ENCODE assay signal across 11 cellular contexts in genomic region chr5:115962239-115962564, GRCh38. TPM values are rescaled to one million over a fixed set of nuclear protein-coding genes. Genes with fewer than 3 reads are reported as not detected.
A peak's percentile ranks its signal among the peaks of the same experiment; 100 is the strongest.
DNase-seq lines count a peak whose midpoint lies in the region; ATAC-seq and TF ChIP-seq lines count a peak whose summit lies in the region.
"Had no signal": no experiment of that assay in that cellular context is flagged by ENCODE, and none has a peak within 500 bp of the region (broad histone marks: within the 10 kb centered on the region; RNA-seq: fewer than 3 reads in every experiment).

A gene with protein sequence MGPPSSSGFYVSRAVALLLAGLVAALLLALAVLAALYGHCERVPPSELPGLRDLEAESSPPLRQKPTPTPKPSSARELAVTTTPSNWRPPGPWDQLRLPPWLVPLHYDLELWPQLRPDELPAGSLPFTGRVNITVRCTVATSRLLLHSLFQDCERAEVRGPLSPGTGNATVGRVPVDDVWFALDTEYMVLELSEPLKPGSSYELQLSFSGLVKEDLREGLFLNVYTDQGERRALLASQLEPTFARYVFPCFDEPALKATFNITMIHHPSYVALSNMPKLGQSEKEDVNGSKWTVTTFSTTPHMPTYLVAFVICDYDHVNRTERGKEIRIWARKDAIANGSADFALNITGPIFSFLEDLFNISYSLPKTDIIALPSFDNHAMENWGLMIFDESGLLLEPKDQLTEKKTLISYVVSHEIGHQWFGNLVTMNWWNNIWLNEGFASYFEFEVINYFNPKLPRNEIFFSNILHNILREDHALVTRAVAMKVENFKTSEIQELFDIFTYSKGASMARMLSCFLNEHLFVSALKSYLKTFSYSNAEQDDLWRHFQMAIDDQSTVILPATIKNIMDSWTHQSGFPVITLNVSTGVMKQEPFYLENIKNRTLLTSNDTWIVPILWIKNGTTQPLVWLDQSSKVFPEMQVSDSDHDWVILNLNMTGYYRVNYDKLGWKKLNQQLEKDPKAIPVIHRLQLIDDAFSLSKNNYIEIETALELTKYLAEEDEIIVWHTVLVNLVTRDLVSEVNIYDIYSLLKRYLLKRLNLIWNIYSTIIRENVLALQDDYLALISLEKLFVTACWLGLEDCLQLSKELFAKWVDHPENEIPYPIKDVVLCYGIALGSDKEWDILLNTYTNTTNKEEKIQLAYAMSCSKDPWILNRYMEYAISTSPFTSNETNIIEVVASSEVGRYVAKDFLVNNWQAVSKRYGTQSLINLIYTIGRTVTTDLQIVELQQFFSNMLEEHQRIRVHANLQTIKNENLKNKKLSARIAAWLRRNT (plus strand): TSS chr5:115962475. CDS start chr5:115962618, 143 bp downstream.

- H3K27me3 ChIP-seq in mesenchymal stem cell (ENCODE audit: control insufficient read depth in 1 of 2, insufficient read depth in 1 of 2, low read length in 2 of 2) = peaks cover 0 to 21% of the 10 kb centered on the region in 2 experiments
- peaks cover 17% of the 10 kb centered on the region for H3K27me3 ChIP-seq in thyroid gland

- H3K4me1 Mint-ChIP-seq in activated CD8-positive, alpha-beta T cell treated with anti-CD3 and anti-CD28 coated beads, Interleukin-2, amount 10 ng/mL, durations not matched to agents 7 days and 5 days (ENCODE audit: low read depth) = peaks cover 8% of the 10 kb centered on the region
- peaks cover 7% of the 10 kb centered on the region for H3K4me1 Mint-ChIP-seq in activated CD8-positive, alpha-beta T cell treated with anti-CD3 and anti-CD28 coated beads for 36 hours (ENCODE audit: low read depth)

- H3K27ac ChIP-seq in coronary artery = peak within 1 kb of the TSS in 1 of 2 donors; percentile 64
- H3K27ac ChIP-seq in mesenchymal stem cell (ENCODE audit: low read length, poor library complexity, severe bottlenecking) = no peak within 1 kb of the TSS
- no peak within 1 kb of the TSS for H3K27ac ChIP-seq in thyroid gland

- TF ChIP-seq CTCF in activated CD8-positive, alpha-beta T cell treated with anti-CD3 and anti-CD28 coated beads for 36 hours (IDR thresholded peaks at IDR 0.05) = no peak
- TF ChIP-seq CTCF in coronary artery (IDR thresholded peaks at IDR 0.05) (no peak), thyroid gland (IDR thresholded peaks at IDR 0.05) (no peak)

- no peak within 1 kb of the TSS for H2AK5ac ChIP-seq in mesenchymal stem cell (ENCODE audit: low read length, severe bottlenecking)

- H3K4me3 Mint-ChIP-seq in activated CD8-positive, alpha-beta T cell treated with anti-CD3 and anti-CD28 coated beads, Interleukin-2, amount 10 ng/mL, durations not matched to agents 7 days and 5 days = peak within 1 kb of the TSS; percentile 15
- no peak within 1 kb of the TSS for H3K4me3 Mint-ChIP-seq in activated CD8-positive, alpha-beta T cell treated with anti-CD3 and anti-CD28 coated beads for 36 hours
- H3K4me3 Mint-ChIP-seq: activated CD4-positive, alpha-beta memory T cell treated with anti-CD3 and anti-CD28 coated beads for 36 hours had no signal

- H3K4me1 ChIP-seq in mesenchymal stem cell (ENCODE audit: control insufficient read depth, insufficient read depth, low read depth, low read length) (peaks cover 14% of the 10 kb centered on the region), thyroid gland (peaks cover 9 to 19% of the 10 kb centered on the region in 2 donors)

- H3K4me3 ChIP-seq in coronary artery (peak within 1 kb of the TSS; percentile 67), mesenchymal stem cell (ENCODE audit: insufficient read depth in 1 of 2, low read depth in 1 of 2, low read length in 2 of 2) (peak within 1 kb of the TSS; percentile 30 to 55), thyroid gland (replicated peaks in 1 of 3) (peak within 1 kb of the TSS in 2 of 3 donors; percentile 1 to 16)

- no peak within 1 kb of the TSS for H3K14ac ChIP-seq in mesenchymal stem cell (ENCODE audit: low read length in 2 of 2)

- peak within 1 kb of the TSS; percentile 5 for H2AFZ ChIP-seq in mesenchymal stem cell (ENCODE audit: low read depth, low read length)

- H2BK12ac ChIP-seq in mesenchymal stem cell (ENCODE audit: low read length in 2 of 2) = no peak within 1 kb of the TSS

- ATAC-seq in activated CD8-positive, alpha-beta T cell treated with anti-CD3 and anti-CD28 coated beads, Interleukin-2, amount 10 ng/mL, durations not matched to agents 7 days and 5 days = no peak
- ATAC-seq in activated CD8-positive, alpha-beta T cell treated with anti-CD3 and anti-CD28 coated beads for 36 hours = no peak

- no peak within 1 kb of the TSS for H2BK120ac ChIP-seq in mesenchymal stem cell (ENCODE audit: low read depth, low read length)

- H3K9me3 ChIP-seq in mesenchymal stem cell (ENCODE audit: control insufficient read depth, low read length) (no peaks in the 10 kb centered on the region), thyroid gland (no peaks in the 10 kb centered on the region)

- H2BK5ac ChIP-seq in mesenchymal stem cell (ENCODE audit: low read depth, low read length, poor library complexity, severe bottlenecking) = no peak within 1 kb of the TSS

- H3K4me2 ChIP-seq in mesenchymal stem cell (ENCODE audit: low read length, poor library complexity, severe bottlenecking) = peak within 1 kb of the TSS; percentile 59

- DNase-seq in activated CD8-positive, alpha-beta T cell treated with anti-CD3 and anti-CD28 coated beads, Interleukin-2, amount 10 ng/mL, durations not matched to agents 7 days and 5 days = no peak
- DNase-seq in activated CD8-positive, alpha-beta T cell treated with anti-CD3 and anti-CD28 coated beads for 36 hours = no peak
- DNase-seq in coronary artery (ENCODE audit: low spot score) (no peak), mesenchymal stem cell (no peak), thyroid gland (no peak), SW 1271 (lab: John Stamatoyannopoulos, UW) (no peak), HuH-7 (ENCODE audit: low spot score) (no peak), kidney glomerular epithelial cell (lab: John Stamatoyannopoulos, UW) (no peak)
- DNase-seq: 8988T, HCEC 1CT had no signal

- no peak within 1 kb of the TSS for H4K8ac ChIP-seq in mesenchymal stem cell (ENCODE audit: low read length)

- no peak for TF ChIP-seq POLR2A in thyroid gland (IDR thresholded peaks at IDR 0.05)

- peak within 1 kb of the TSS; percentile 67 for H3K9ac ChIP-seq in mesenchymal stem cell (ENCODE audit: low read length)

- H3K36me3 ChIP-seq in mesenchymal stem cell (ENCODE audit: control insufficient read depth in 1 of 2, insufficient read depth in 2 of 2, low read depth in 1 of 2, low read length in 2 of 2) (no peaks in the 10 kb centered on the region), thyroid gland (no peaks in the 10 kb centered on the region)

- no peak within 1 kb of the TSS for H3K27ac Mint-ChIP-seq in activated CD8-positive, alpha-beta T cell treated with anti-CD3 and anti-CD28 coated beads, Interleukin-2, amount 10 ng/mL, durations not matched to agents 7 days and 5 days
- H3K27ac Mint-ChIP-seq in activated CD8-positive, alpha-beta T cell treated with anti-CD3 and anti-CD28 coated beads for 36 hours = no peak within 1 kb of the TSS
- H3K27ac Mint-ChIP-seq: activated CD4-positive, alpha-beta memory T cell treated with anti-CD3 and anti-CD28 coated beads for 36 hours had no signal

- H3K36me3 Mint-ChIP-seq in activated CD8-positive, alpha-beta T cell treated with anti-CD3 and anti-CD28 coated beads, Interleukin-2, amount 10 ng/mL, durations not matched to agents 7 days and 5 days (ENCODE audit: low read depth) = no peaks in the 10 kb centered on the region
- H3K36me3 Mint-ChIP-seq in activated CD8-positive, alpha-beta T cell treated with anti-CD3 and anti-CD28 coated beads for 36 hours (ENCODE audit: low read depth) = no peaks in the 10 kb centered on the region
- H3K36me3 Mint-ChIP-seq: activated CD4-positive, alpha-beta memory T cell treated with anti-CD3 and anti-CD28 coated beads for 36 hours had no signal

- H3K23ac ChIP-seq in mesenchymal stem cell (ENCODE audit: low read length in 2 of 2) = peak within 1 kb of the TSS in 1 of 2 experiments; percentile 57

- H3K79me1 ChIP-seq in mesenchymal stem cell (replicated peaks; ENCODE audit: low read length, poor library complexity, severe bottlenecking) = no peaks in the 10 kb centered on the region

- no peak within 1 kb of the TSS for H3K18ac ChIP-seq in mesenchymal stem cell (ENCODE audit: low read depth in 1 of 2, low read length in 2 of 2)

- POLR2A ChIA-PET in activated CD8-positive, alpha-beta T cell treated with anti-CD3 and anti-CD28 coated beads, Interleukin-2, amount 10 ng/mL, durations not matched to agents 7 days and 5 days (lab: Charles Lee) = no interaction called here
- POLR2A ChIA-PET in activated CD8-positive, alpha-beta T cell treated with anti-CD3 and anti-CD28 coated beads for 36 hours (lab: Charles Lee) = interaction anchor here (0.9 kb wide), 1 partner anchor 15 kb away, joined by 3 read pairs; no protein-coding TSS in a partner anchor

- H2BK15ac ChIP-seq in mesenchymal stem cell (ENCODE audit: low read depth, poor library complexity, severe bottlenecking) = no peak within 1 kb of the TSS

- H3K9me3 Mint-ChIP-seq in activated CD8-positive, alpha-beta T cell treated with anti-CD3 and anti-CD28 coated beads, Interleukin-2, amount 10 ng/mL, durations not matched to agents 7 days and 5 days (ENCODE audit: insufficient read depth) = no peaks in the 10 kb centered on the region
- no peaks in the 10 kb centered on the region for H3K9me3 Mint-ChIP-seq in activated CD8-positive, alpha-beta T cell treated with anti-CD3 and anti-CD28 coated beads for 36 hours
- H3K9me3 Mint-ChIP-seq: activated CD4-positive, alpha-beta memory T cell treated with anti-CD3 and anti-CD28 coated beads for 36 hours had no signal

- peaks cover 51% of the 10 kb centered on the region for H3K27me3 Mint-ChIP-seq in activated CD8-positive, alpha-beta T cell treated with anti-CD3 and anti-CD28 coated beads, Interleukin-2, amount 10 ng/mL, durations not matched to agents 7 days and 5 days (ENCODE audit: low read depth)
- peaks cover 55% of the 10 kb centered on the region for H3K27me3 Mint-ChIP-seq in activated CD8-positive, alpha-beta T cell treated with anti-CD3 and anti-CD28 coated beads for 36 hours

- H3K4ac ChIP-seq in mesenchymal stem cell (ENCODE audit: low read depth in 1 of 2, low read length in 2 of 2) = no peak within 1 kb of the TSS

- 53% methylated on average over 18 of the region's 18 CpGs for WGBS in mesenchymal stem cell
- 5 to 15% methylated on average over 4 to 15 of the region's 18 CpGs for WGBS in thyroid gland, 2 donors

- intact Hi-C loops in activated CD8-positive, alpha-beta T cell treated with anti-CD3 and anti-CD28 coated beads for 36 hours (cut with micrococcal nuclease) = no loop called here
- intact Hi-C loops in thyroid gland (cut with DNase I) = no loop called here

- H4K91ac ChIP-seq in mesenchymal stem cell (ENCODE audit: low read length) = peak within 1 kb of the TSS; percentile 15

- CTCF ChIA-PET in activated CD8-positive, alpha-beta T cell treated with anti-CD3 and anti-CD28 coated beads, Interleukin-2, amount 10 ng/mL, durations not matched to agents 7 days and 5 days (lab: Charles Lee) = interaction anchor here (1.2 to 1.8 kb wide), 2 partner anchors 10 to 11 kb away, joined by 3 to 4 read pairs; no protein-coding TSS in a partner anchor
- CTCF ChIA-PET in activated CD8-positive, alpha-beta T cell treated with anti-CD3 and anti-CD28 coated beads for 36 hours (lab: Charles Lee) = interaction anchor here (1.1 to 1.3 kb wide), 2 partner anchors 105 to 122 kb away, joined by 3 to 4 read pairs; no protein-coding TSS in a partner anchor

RNA-seq across cellular contexts. Expression of the gene that starts here (rescaled TPM):
- not detected for total RNA-seq in activated CD8-positive, alpha-beta T cell treated with anti-CD3 and anti-CD28 coated beads, Interleukin-2, amount 10 ng/mL, durations not matched to agents 7 days and 5 days
- total RNA-seq in activated CD8-positive, alpha-beta T cell treated with anti-CD3 and anti-CD28 coated beads for 36 hours = under 1 TPM; 0.27 to 0.29 TPM
- 0.04 TPM for polyA plus RNA-seq in mesenchymal stem cell (2013, experiment 1 of 2)
- 0.07 TPM for polyA plus RNA-seq in mesenchymal stem cell (2013, experiment 2 of 2)
- total RNA-seq in thyroid gland = 1 to 10 TPM in 3 of 4 donors, under 1 TPM in 1; 0.67 to 4.7 (median 2.2) TPM

Comparison
In these comparisons a context has a peak if more than half of its experiments do, and no peak if none do; other contexts are left out.
1. H3K4me3 ChIP-seq: peak in every context shown above with its lines; median percentile 67 in coronary artery; 42 in mesenchymal stem cell; 8 in thyroid gland.